ENCODE assay signal across 8 cellular contexts in the genomic region with DNA sequence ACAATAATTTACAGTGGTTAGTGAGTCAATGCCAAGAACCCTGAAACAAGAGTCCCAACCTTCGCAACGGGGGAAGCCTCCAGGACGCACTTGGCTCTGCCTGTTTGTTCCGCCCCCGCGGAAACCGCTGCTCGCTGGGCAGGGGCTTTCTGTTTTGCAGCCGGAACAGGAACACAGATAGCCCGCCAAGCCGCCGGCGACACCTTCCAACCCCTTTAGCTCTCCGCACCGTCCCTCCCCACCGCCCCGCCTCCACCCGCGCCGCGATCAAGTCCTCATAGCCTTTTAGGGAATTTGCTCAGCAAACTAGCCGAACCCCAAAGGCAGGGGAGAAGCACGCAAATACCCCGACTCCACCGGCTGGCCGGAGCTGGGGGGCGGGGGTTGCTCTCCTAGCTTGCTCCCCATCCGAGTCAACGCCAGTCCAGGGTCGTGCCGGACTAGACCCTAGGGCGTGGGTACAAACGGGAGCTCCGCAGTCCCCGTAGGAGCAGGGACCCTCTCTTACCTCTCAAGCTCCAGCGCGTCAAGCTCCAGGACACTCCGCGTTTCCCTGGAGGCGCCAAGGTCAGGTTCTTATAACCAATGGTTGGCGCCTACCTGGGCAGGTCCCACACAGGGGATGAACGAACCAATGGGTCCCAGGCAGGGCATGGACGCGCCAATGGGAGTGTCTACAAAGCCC. TPM values are rescaled to one million over a fixed set of nuclear protein-coding genes. Genes with fewer than 3 reads are reported as not detected.
DNase-seq lines count a peak whose midpoint lies in the region; ATAC-seq and TF ChIP-seq lines count a peak whose summit lies in the region.

A gene with protein sequence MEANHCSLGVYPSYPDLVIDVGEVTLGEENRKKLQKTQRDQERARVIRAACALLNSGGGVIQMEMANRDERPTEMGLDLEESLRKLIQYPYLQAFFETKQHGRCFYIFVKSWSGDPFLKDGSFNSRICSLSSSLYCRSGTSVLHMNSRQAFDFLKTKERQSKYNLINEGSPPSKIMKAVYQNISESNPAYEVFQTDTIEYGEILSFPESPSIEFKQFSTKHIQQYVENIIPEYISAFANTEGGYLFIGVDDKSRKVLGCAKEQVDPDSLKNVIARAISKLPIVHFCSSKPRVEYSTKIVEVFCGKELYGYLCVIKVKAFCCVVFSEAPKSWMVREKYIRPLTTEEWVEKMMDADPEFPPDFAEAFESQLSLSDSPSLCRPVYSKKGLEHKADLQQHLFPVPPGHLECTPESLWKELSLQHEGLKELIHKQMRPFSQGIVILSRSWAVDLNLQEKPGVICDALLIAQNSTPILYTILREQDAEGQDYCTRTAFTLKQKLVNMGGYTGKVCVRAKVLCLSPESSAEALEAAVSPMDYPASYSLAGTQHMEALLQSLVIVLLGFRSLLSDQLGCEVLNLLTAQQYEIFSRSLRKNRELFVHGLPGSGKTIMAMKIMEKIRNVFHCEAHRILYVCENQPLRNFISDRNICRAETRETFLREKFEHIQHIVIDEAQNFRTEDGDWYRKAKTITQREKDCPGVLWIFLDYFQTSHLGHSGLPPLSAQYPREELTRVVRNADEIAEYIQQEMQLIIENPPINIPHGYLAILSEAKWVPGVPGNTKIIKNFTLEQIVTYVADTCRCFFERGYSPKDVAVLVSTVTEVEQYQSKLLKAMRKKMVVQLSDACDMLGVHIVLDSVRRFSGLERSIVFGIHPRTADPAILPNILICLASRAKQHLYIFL (minus strand): TSS at position 553 of the 685 bp plus-strand sequence. CDS start 3,086 bp downstream, outside the sequence.

- H3K4me1 Mint-ChIP-seq in dendritic cell treated with granulocyte-macrophage colony-stimulating factor and Interleukin-4, amounts not matched to agents 40 ng/mL and 50 ng/mL, for 4 days (ENCODE audit: low read depth) = peaks cover 30% of the 10 kb centered on the region

- peak; percentile 50 for DNase-seq in NCI-H1436 (lab: John Stamatoyannopoulos, UW)
- peak; percentile 80 to 90 for DNase-seq in activated CD4-positive, alpha-beta T cell treated with anti-CD3 and anti-CD28 coated beads for 24 hours (ENCODE audit: low read depth in 2 of 2)
- peak; percentile 79 for DNase-seq in lung (ENCODE audit: low spot score)
- DNase-seq in stimulated activated CD8-positive, alpha-beta memory T cell treated with anti-CD3 and anti-CD28 coated beads, Interleukin-12 subunit alpha, Interleukin-12 subunit beta, amount 100 ng/mL, for 24 hours (ENCODE audit: extremely low read depth) = peak; percentile 89
- no peak for DNase-seq in NCI-H1694 treated with DMSO at 0.1 percent for 48 hours (lab: John Stamatoyannopoulos, UW)

- peak; percentile 68 for ATAC-seq in HG02571 (IDR thresholded peaks at IDR 0.05; ENCODE audit: unreplicated experiment)
- ATAC-seq in lung (ENCODE audit: insufficient read depth, low FRiP score) = peak; percentile 90

- TF ChIP-seq CTCF in lung (IDR thresholded peaks at IDR 0.05; ENCODE audit: control extremely low read depth, extremely low read depth) = no peak

- peak within 1 kb of the TSS in 1 of 2 donors; percentile 78 for H3K27ac ChIP-seq in lung (ENCODE audit: low read depth in 1 of 2, low read length in 1 of 2)

- H3K4me3 Mint-ChIP-seq in dendritic cell treated with granulocyte-macrophage colony-stimulating factor and Interleukin-4, amounts not matched to agents 40 ng/mL and 50 ng/mL, for 4 days = peak within 1 kb of the TSS; percentile 71

- H3K4me3 ChIP-seq in GM08714 (ENCODE audit: low read length) (peak within 1 kb of the TSS; percentile 75), lung (peak within 1 kb of the TSS; percentile 56)

- peak within 1 kb of the TSS; percentile 76 for H3K27ac Mint-ChIP-seq in dendritic cell treated with granulocyte-macrophage colony-stimulating factor and Interleukin-4, amounts not matched to agents 40 ng/mL and 50 ng/mL, for 4 days

- H3K9me3 Mint-ChIP-seq in dendritic cell treated with granulocyte-macrophage colony-stimulating factor and Interleukin-4, amounts not matched to agents 40 ng/mL and 50 ng/mL, for 4 days = no peaks in the 10 kb centered on the region

- intact Hi-C loops in dendritic cell treated with granulocyte-macrophage colony-stimulating factor and Interleukin-4, amounts not matched to agents 40 ng/mL and 50 ng/mL, for 4 days (cut with micrococcal nuclease) = loop anchor here (2.0 to 5.0 kb wide), 3 partner anchors 16 to 84 kb away; a partner anchor contains a TSS

- peaks cover 31% of the 10 kb centered on the region for H3K27me3 Mint-ChIP-seq in dendritic cell treated with granulocyte-macrophage colony-stimulating factor and Interleukin-4, amounts not matched to agents 40 ng/mL and 50 ng/mL, for 4 days

- peaks cover 0 to 5% of the 10 kb centered on the region in 2 donors for H3K4me1 ChIP-seq in lung (ENCODE audit: control insufficient read depth in 2 of 2, insufficient read depth in 2 of 2, low read length in 2 of 2)

- H3K27me3 ChIP-seq in lung (ENCODE audit: control insufficient read depth, insufficient read depth) = no peaks in the 10 kb centered on the region

- no peaks in the 10 kb centered on the region for H3K36me3 Mint-ChIP-seq in dendritic cell treated with granulocyte-macrophage colony-stimulating factor and Interleukin-4, amounts not matched to agents 40 ng/mL and 50 ng/mL, for 4 days (ENCODE audit: low read depth)

- peaks cover 0 to 2% of the 10 kb centered on the region in 2 donors for H3K9me3 ChIP-seq in lung (ENCODE audit: control insufficient read depth in 2 of 2, insufficient read depth in 1 of 2, low read length in 1 of 2)

- H3K36me3 ChIP-seq in lung (ENCODE audit: control insufficient read depth in 2 of 2, insufficient read depth in 2 of 2, low read length in 2 of 2) = no peaks in the 10 kb centered on the region

- WGBS in lung, 2 donors = 1 to 5% methylated on average over 43 to 44 of the region's 44 CpGs

RNA-seq across cellular contexts. Expression of the gene that starts here (rescaled TPM):
- 10 to 100 TPM; 20.6 to 39.1 TPM for total RNA-seq in lung
- 1 to 10 TPM; 5.2 TPM for polyA plus RNA-seq in lung
